Comparison of ENCODE assay signal across 7 cellular contexts in the genomic region with DNA sequence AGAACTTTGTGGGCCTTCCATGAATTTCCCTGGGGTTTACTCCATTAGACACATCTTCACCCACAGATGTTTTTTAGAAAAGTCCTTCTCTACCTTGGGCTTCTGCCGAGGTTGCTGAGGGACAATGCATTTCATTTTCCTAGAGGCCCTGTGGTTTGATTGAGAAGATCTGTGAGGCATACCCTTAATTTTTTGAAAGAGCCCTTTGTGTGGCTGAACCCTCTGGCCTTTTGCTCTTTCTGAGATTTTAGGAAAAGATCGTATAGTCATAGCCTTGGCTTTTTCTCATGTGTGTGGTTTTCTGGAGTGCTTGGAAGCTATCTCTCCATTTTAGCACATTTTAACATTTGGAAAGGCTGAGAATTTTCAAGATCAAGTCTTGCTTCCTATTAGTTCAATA.
"Had no signal": no experiment of that assay in that cellular context is flagged by ENCODE, and none has a peak within 500 bp of the region (broad histone marks: within the 10 kb centered on the region; RNA-seq: fewer than 3 reads in every experiment).

No MANE protein-coding gene starts in this region.

- H3K36me3 Mint-ChIP-seq: IgD-negative memory B cell had no signal

- ATAC-seq: GM23338, HepG2 had no signal

- H3K27ac Mint-ChIP-seq: GM23338, H9, IgD-negative memory B cell had no signal

- H3K4me2 ChIP-seq: GM23338 had no signal

- H3K4me3 Mint-ChIP-seq: GM23338, H9, IgD-negative memory B cell had no signal

- DNase-seq: H9, HCEC 1CT, KBM-7 had no signal

- H2AFZ ChIP-seq: GM23338 had no signal

- H3K27ac ChIP-seq: HL-60 had no signal

- H3K4me1 Mint-ChIP-seq: IgD-negative memory B cell had no signal

- H3K4me3 ChIP-seq: GM23338 had no signal
